ENCODE assay signal across 11 cellular contexts in genomic region chr7:81190997-81191747, GRCh38.
DNase-seq lines count a peak whose midpoint lies in the region; ATAC-seq and TF ChIP-seq lines count a peak whose summit lies in the region.
"Had no signal": no experiment of that assay in that cellular context is flagged by ENCODE, and none has a peak within 500 bp of the region (broad histone marks: within the 10 kb centered on the region; RNA-seq: fewer than 3 reads in every experiment).

No MANE protein-coding gene starts in this region.

- H3K9me3 ChIP-seq in GM23248 (ENCODE audit: low read depth): no peaks in the 10 kb centered on the region
- H3K9me3 ChIP-seq in RWPE2 (ENCODE audit: severe bottlenecking): no peaks in the 10 kb centered on the region
- no peaks in the 10 kb centered on the region for H3K9me3 ChIP-seq in upper lobe of left lung
- H3K9me3 ChIP-seq: thyroid gland had no signal

- H3K27me3 ChIP-seq in GM23248 (replicated peaks; ENCODE audit: insufficient read depth) (no peaks in the 10 kb centered on the region), RWPE2 (ENCODE audit: insufficient read depth, poor library complexity, severe bottlenecking) (no peaks in the 10 kb centered on the region), upper lobe of left lung (no peaks in the 10 kb centered on the region)
- H3K27me3 ChIP-seq: thyroid gland had no signal

- in situ Hi-C loops in GM23248 (cut with MboI): no loop called here

- H3K9ac ChIP-seq in GM23248: no peak overlapping the region

- 0 out of 2 replicates have a peak overlapping the region, but pooled peaks have one; percentile 7 for H3K27ac ChIP-seq in GM23248
- H3K27ac ChIP-seq in RWPE2 (ENCODE audit: poor library complexity, severe bottlenecking): no peak overlapping the region
- no peak overlapping the region for H3K27ac ChIP-seq in upper lobe of left lung
- H3K27ac ChIP-seq: thyroid gland had no signal

- peaks cover 32% of the 10 kb centered on the region for H3F3A ChIP-seq in GM23248 (ENCODE audit: insufficient read depth)

- DNase-seq in GM23248 (peak; percentile 70), RWPE2 (ENCODE audit: low spot score) (no peak), fibroblast of pulmonary artery (ENCODE audit: low read depth) (peak; percentile 52), renal cortical epithelial cell (ENCODE audit: low read depth) (peak; percentile 83), NCI-H526 treated with DMSO at 0.1 percent for 48 hours (lab: John Stamatoyannopoulos, UW) (no peak), cerebellar cortex (ENCODE audit: low spot score) (no peak), head of caudate nucleus (no peak), upper lobe of left lung (no peak)
- DNase-seq: COR-L47; NK-92 treated with Interleukin-12 subunit alpha and Interleukin-12 subunit beta, amount 100 ng/mL, for 24 hours; thyroid gland had no signal

- H3K4me3 ChIP-seq in GM23248 (no peak overlapping the region), RWPE2 (ENCODE audit: severe bottlenecking) (no peak overlapping the region), fibroblast of pulmonary artery (replicated peaks; ENCODE audit: low read depth, low read length) (no peak overlapping the region), upper lobe of left lung (no peak overlapping the region)
- H3K4me3 ChIP-seq: thyroid gland had no signal

- intact Hi-C loops in head of caudate nucleus (cut with DNase I): no loop called here

- ATAC-seq in RWPE2 (ENCODE audit: low read depth) (peak; percentile 98), upper lobe of left lung (ENCODE audit: low FRiP score in 2 of 2) (no peak)

- H3K4me2 ChIP-seq in GM23248 (ENCODE audit: unreplicated experiment): peak overlapping the region; percentile 46

- no peaks in the 10 kb centered on the region for H4K20me1 ChIP-seq in GM23248 (ENCODE audit: insufficient read depth)

- no peak overlapping the region for H2AFZ ChIP-seq in GM23248

- TF ChIP-seq CTCF in RWPE2 (IDR thresholded peaks at IDR 0.05; ENCODE audit: poor library complexity, severe bottlenecking): no peak
- no peak for TF ChIP-seq CTCF in fibroblast of pulmonary artery (IDR thresholded peaks at IDR 0.05; ENCODE audit: low read length, missing control alignments)
- TF ChIP-seq CTCF in upper lobe of left lung (IDR thresholded peaks at IDR 0.05): no peak

- H3K36me3 ChIP-seq in GM23248 (ENCODE audit: low read depth) (no peaks in the 10 kb centered on the region), RWPE2 (ENCODE audit: low read depth) (no peaks in the 10 kb centered on the region), upper lobe of left lung (no peaks in the 10 kb centered on the region)
- H3K36me3 ChIP-seq: thyroid gland had no signal

- 40 to 55% methylated on average over 3 of the region's 3 CpGs for WGBS in GM23248 (ENCODE audit: low coverage in 1 of 2, low lambda C conversion rate in 2 of 2, missing lambda C conversion rate in 2 of 2), 2 experiments
- 83 to 96% methylated on average over 3 of the region's 3 CpGs for WGBS in upper lobe of left lung, 2 donors

- no peaks in the 10 kb centered on the region for H3K9me2 ChIP-seq in GM23248 (ENCODE audit: insufficient read depth)

- peaks cover 36% of the 10 kb centered on the region for H3K4me1 ChIP-seq in GM23248 (ENCODE audit: insufficient read depth)
- peaks cover 6% of the 10 kb centered on the region for H3K4me1 ChIP-seq in RWPE2 (ENCODE audit: insufficient read depth, poor library complexity, severe bottlenecking)
- no peaks in the 10 kb centered on the region for H3K4me1 ChIP-seq in upper lobe of left lung
- H3K4me1 ChIP-seq: thyroid gland had no signal

- no peaks in the 10 kb centered on the region for H3K79me2 ChIP-seq in GM23248 (ENCODE audit: insufficient read depth)

- TF ChIP-seq EP300 in upper lobe of left lung (IDR thresholded peaks at IDR 0.05): no peak

- TF ChIP-seq POLR2A in upper lobe of left lung (IDR thresholded peaks at IDR 0.05): no peak

Comparison
In these comparisons a context has a peak if more than half of its experiments do, and no peak if none do; other contexts are left out.
1. DNase-seq: peak in GM23248 (single experiment), fibroblast of pulmonary artery (single experiment) and renal cortical epithelial cell (single experiment); none in RWPE2 (single experiment), NCI-H526 treated with DMSO at 0.1 percent for 48 hours (single experiment), cerebellar cortex (single experiment), head of caudate nucleus (0 of 42) and upper lobe of left lung (0 of 2).